In genomic region chr3:20125289-20125688, GRCh38 we compare ENCODE assay signal across 18 cellular contexts.
"Had no signal": no experiment of that assay in that cellular context is flagged by ENCODE, and none has a peak within 500 bp of the region (broad histone marks: within the 10 kb centered on the region; RNA-seq: fewer than 3 reads in every experiment).

No MANE protein-coding gene starts in this region.

- H3K4me1 Mint-ChIP-seq: neural progenitor cell had no signal

- H3K27ac ChIP-seq: brain microvascular endothelial cell, foreskin keratinocyte, neural progenitor cell, pancreas, suprapubic skin, VCaP had no signal

- H3K9me3 Mint-ChIP-seq: activated CD4-positive, alpha-beta memory T cell treated with anti-CD3 and anti-CD28 coated beads, Interleukin-2, amount 10 ng/mL, durations not matched to agents 7 days and 5 days; activated T-cell treated with anti-CD3 and anti-CD28 coated beads, Interleukin-2, amount 50 U/mL, for 24 hours; neural progenitor cell; T-cell; type B pancreatic cell had no signal

- H3K9me3 ChIP-seq: pancreas, suprapubic skin had no signal

- H3K27me3 Mint-ChIP-seq: activated CD4-positive, alpha-beta memory T cell treated with anti-CD3 and anti-CD28 coated beads, Interleukin-2, amount 10 ng/mL, durations not matched to agents 7 days and 5 days; activated naive CD8-positive, alpha-beta T cell; activated T-cell treated with anti-CD3 and anti-CD28 coated beads, Interleukin-2, amount 50 U/mL, for 24 hours; T-cell; type B pancreatic cell had no signal

- H3K4me3 Mint-ChIP-seq: activated CD4-positive, alpha-beta memory T cell treated with anti-CD3 and anti-CD28 coated beads, Interleukin-2, amount 10 ng/mL, durations not matched to agents 7 days and 5 days; activated naive CD8-positive, alpha-beta T cell; activated T-cell treated with anti-CD3 and anti-CD28 coated beads, Interleukin-2, amount 50 U/mL, for 24 hours; neural progenitor cell; type B pancreatic cell had no signal

- H3K9ac ChIP-seq: neural progenitor cell had no signal

- ATAC-seq: foreskin keratinocyte, T-cell had no signal

- H3K36me3 ChIP-seq: brain microvascular endothelial cell, neural progenitor cell had no signal

- DNase-seq: activated CD4-positive, alpha-beta memory T cell treated with anti-CD3 and anti-CD28 coated beads, Interleukin-2, amount 10 ng/mL, durations not matched to agents 7 days and 5 days; activated effector memory CD4-positive, alpha-beta T cell treated with anti-CD3 and anti-CD28 coated beads, Interleukin-2, amount 50 U/mL, for 16 hours; activated T-cell treated with anti-CD3 and anti-CD28 coated beads, Interleukin-2, amount 50 U/mL, for 24 hours; brain microvascular endothelial cell; cortex of kidney; effector memory CD4-positive, alpha-beta T cell; foreskin keratinocyte; mesendoderm; pancreas; retina; stimulated activated CD4-positive, alpha-beta T cell treated with anti-CD3 and anti-CD28 coated beads, Interleukin-4, amount 100 ng/mL, for 1 hour; stimulated activated naive CD8-positive, alpha-beta T cell treated with anti-CD3 and anti-CD28 coated beads, Interleukin-15, Interleukin-2, amounts not matched to agents 100 U/mL and 50 U/mL, for 24 hours had no signal

- H3K4me1 ChIP-seq: foreskin keratinocyte, neural progenitor cell, pancreas, suprapubic skin had no signal

- H3K27me3 ChIP-seq: brain microvascular endothelial cell, foreskin keratinocyte, neural progenitor cell, pancreas, suprapubic skin had no signal

- FAIRE-seq: pancreas had no signal

- H3K4me2 ChIP-seq: neural progenitor cell had no signal

- H3K4me3 ChIP-seq: neural progenitor cell, pancreas, suprapubic skin had no signal

- H3K27ac Mint-ChIP-seq: activated CD4-positive, alpha-beta memory T cell treated with anti-CD3 and anti-CD28 coated beads, Interleukin-2, amount 10 ng/mL, durations not matched to agents 7 days and 5 days; activated naive CD8-positive, alpha-beta T cell; activated T-cell treated with anti-CD3 and anti-CD28 coated beads, Interleukin-2, amount 50 U/mL, for 24 hours; type B pancreatic cell had no signal

- H2AFZ ChIP-seq: neural progenitor cell had no signal
